36 cellular contexts compared by ENCODE assay signal in genomic region chr22:34035209-34035608, GRCh38.
DNase-seq lines count a peak whose midpoint lies in the region; ATAC-seq, FAIRE-seq and TF ChIP-seq lines count a peak whose summit lies in the region.
"Had no signal": no experiment of that assay in that cellular context is flagged by ENCODE, and none has a peak within 500 bp of the region (broad histone marks: within the 10 kb centered on the region; RNA-seq: fewer than 3 reads in every experiment).

No MANE protein-coding gene starts in this region.

- POLR2A ChIA-PET in HepG2 (lab: Yijun Ruan, JAX), result no interaction called here

- TF ChIP-seq EP300 in HepG2 (IDR thresholded peaks at IDR 0.05; ENCODE audit: low read depth in 2 of 2, low read length in 2 of 2), result no peak
- no peak for TF ChIP-seq EP300 in HepG2 (CRISPR knock-in tag; IDR thresholded peaks at IDR 0.05; ENCODE audit: borderline replicate concordance)

- H3K4me3 ChIP-seq in HepG2 (replicated peaks in 1 of 3; ENCODE audit: insufficient read depth in 1 of 3, low read depth in 2 of 3, low read length in 3 of 3), result no peak overlapping the region
- no peak overlapping the region for H3K4me3 ChIP-seq in liver (ENCODE audit: low read depth in 1 of 3, low read length in 3 of 3)
- no peak overlapping the region for H3K4me3 ChIP-seq in right lobe of liver
- H3K4me3 ChIP-seq: A549; BLaER1; BLaER1 treated with 17β-estradiol and CSF1 and Interleukin-3, amounts not matched to agents 10 nM and 100 nM had no signal

- H3K36me3 Mint-ChIP-seq in Calu3 (ENCODE audit: insufficient read depth, unreplicated experiment), result no peaks in the 10 kb centered on the region
- H3K36me3 Mint-ChIP-seq: CD14-positive monocyte; CD4-positive, alpha-beta memory T cell; CD4-positive, CD25-positive, alpha-beta regulatory T cell; CD8-positive, alpha-beta memory T cell; CD8-positive, alpha-beta T cell had no signal

- ATAC-seq in left lobe of liver (peak; percentile 75), HepG2 (peak; percentile 48; the same call in 1 of the 3 replicates), right lobe of liver (peak; percentile 78 to 84 (median 79)), GM18502 (IDR thresholded peaks at IDR 0.05; ENCODE audit: poor library complexity, unreplicated experiment) (no peak)
- ATAC-seq: A549; CD8-positive, alpha-beta T cell had no signal

- no peak overlapping the region for H3K9ac ChIP-seq in HepG2 (ENCODE audit: insufficient read depth, low read depth, low read length)
- no peak overlapping the region for H3K9ac ChIP-seq in liver (ENCODE audit: low read depth in 1 of 2, low read length in 2 of 2)
- H3K9ac ChIP-seq: BLaER1; BLaER1 treated with 17β-estradiol and CSF1 and Interleukin-3, amounts not matched to agents 10 nM and 100 nM had no signal

- no peaks in the 10 kb centered on the region for H3K4me1 ChIP-seq in HepG2 (ENCODE audit: insufficient read depth, low read length)
- peaks cover 0 to 7% (median 2%) of the 10 kb centered on the region in 4 donors for H3K4me1 ChIP-seq in liver (ENCODE audit: control insufficient read depth in 4 of 4, insufficient read depth in 4 of 4, low read length in 3 of 4)
- no peaks in the 10 kb centered on the region for H3K4me1 ChIP-seq in right lobe of liver
- H3K4me1 ChIP-seq: A549; BE2C; BLaER1; BLaER1 treated with 17β-estradiol and CSF1 and Interleukin-3, amounts not matched to agents 10 nM and 100 nM; Caco-2 had no signal

- no peak overlapping the region for H3K27ac Mint-ChIP-seq in Calu3 (ENCODE audit: unreplicated experiment)
- H3K27ac Mint-ChIP-seq: B cell; CD14-positive monocyte; CD4-positive, alpha-beta memory T cell; CD4-positive, alpha-beta T cell; CD4-positive, CD25-positive, alpha-beta regulatory T cell; CD8-positive, alpha-beta memory T cell; CD8-positive, alpha-beta T cell had no signal

- no peak for TF ChIP-seq RAD21 in HepG2 (CRISPR knock-in tag; IDR thresholded peaks at IDR 0.05)
- TF ChIP-seq RAD21 in liver (IDR thresholded peaks at IDR 0.05), result peak; percentile 10 to 15

- H3K79me2 ChIP-seq in HepG2 (ENCODE audit: insufficient read depth, low read length), result no peaks in the 10 kb centered on the region

- H3K27me3 ChIP-seq in HepG2 (ENCODE audit: control insufficient read depth in 1 of 2, insufficient read depth in 2 of 2, low read length in 2 of 2), result no peaks in the 10 kb centered on the region
- no peaks in the 10 kb centered on the region for H3K27me3 ChIP-seq in liver (ENCODE audit: control insufficient read depth in 4 of 4, insufficient read depth in 4 of 4, low read length in 3 of 4)
- H3K27me3 ChIP-seq in right lobe of liver, result no peaks in the 10 kb centered on the region
- H3K27me3 ChIP-seq: BE2C; BLaER1; BLaER1 treated with 17β-estradiol and CSF1 and Interleukin-3, amounts not matched to agents 10 nM and 100 nM had no signal

- in situ Hi-C loops in HepG2 (cut with HindIII; ENCODE audit: extremely low pct_ligation_motif_present, low pct_unique_long_range_greater_than_20kb), result no loop called here

- DNase-seq in left lobe of liver (ENCODE audit: low spot score) (no peak), HepG2 (ENCODE audit: low spot score) (no peak), right lobe of liver (no peak), Calu3 (no peak), NCI-H510A (lab: John Stamatoyannopoulos, UW) (no peak), hypothalamus (lab: John Stamatoyannopoulos, UW) (no peak)
- DNase-seq: 8988T; ACHN; AML-193; BE2C; C1 segment of cervical spinal cord; Caco-2; CD4-positive, alpha-beta memory T cell; CD4-positive, alpha-beta T cell; CD4-positive, CD25-positive, alpha-beta regulatory T cell; CD8-positive, alpha-beta memory T cell; CD8-positive, alpha-beta T cell; COR-L47; DMS 273 treated with DMSO at 0.1 percent for 48 hours; DMS153; DMS53; DMS79; DMS79 treated with DMSO at 0.1 percent for 48 hours; DND-41; EL had no signal

- no peak for FAIRE-seq in HepG2 (lab: Jason Lieb, UNC)
- FAIRE-seq: A204.1, A549, D721Med had no signal

- H3K9me3 ChIP-seq in HepG2 (ENCODE audit: low read length), result no peaks in the 10 kb centered on the region
- H3K9me3 ChIP-seq in liver (ENCODE audit: control insufficient read depth in 4 of 4, low read length in 3 of 4), result no peaks in the 10 kb centered on the region
- H3K9me3 ChIP-seq in right lobe of liver, result no peaks in the 10 kb centered on the region
- H3K9me3 ChIP-seq: A549, BE2C, BLaER1, Caco-2 had no signal

- no TSS peak for BruUV-seq in HepG2 (replicated peaks; lab: Mats Ljungman, UMichigan)
- BruUV-seq in Calu3 (replicated peaks; lab: Mats Ljungman, UMichigan), result no TSS peak

- H3K4me1 Mint-ChIP-seq in Calu3 (ENCODE audit: low read depth, unreplicated experiment), result no peaks in the 10 kb centered on the region
- H3K4me1 Mint-ChIP-seq: B cell; CD14-positive monocyte; CD4-positive, alpha-beta memory T cell; CD4-positive, CD25-positive, alpha-beta regulatory T cell; CD8-positive, alpha-beta memory T cell had no signal

- 0% methylated on average over 1 of the region's 1 CpG for WGBS in HepG2 (ENCODE audit: low lambda C conversion rate)
- 27% methylated on average over 1 of the region's 1 CpG for WGBS in liver
- WGBS in right lobe of liver (ENCODE audit: insufficient coverage, low coverage, low lambda C conversion rate, missing lambda C conversion rate), result 27% methylated on average over 1 of the region's 1 CpG

- H4K20me1 ChIP-seq in HepG2 (ENCODE audit: insufficient read depth, low read length), result no peaks in the 10 kb centered on the region
- H4K20me1 ChIP-seq: BLaER1; BLaER1 treated with 17β-estradiol and CSF1 and Interleukin-3, amounts not matched to agents 10 nM and 100 nM had no signal

- H3K27ac ChIP-seq in HepG2 (ENCODE audit: extremely low read length, insufficient read depth, low read length) (no peak overlapping the region), liver (ENCODE audit: low read depth in 1 of 2, low read length in 2 of 2) (no peak overlapping the region), right lobe of liver (no peak overlapping the region)
- H3K27ac ChIP-seq: 22Rv1; A549; BLaER1; BLaER1 treated with 17β-estradiol and CSF1 and Interleukin-3, amounts not matched to agents 10 nM and 100 nM; C4-2B had no signal

- no peak for TF ChIP-seq POLR2A in HepG2 (IDR thresholded peaks at IDR 0.05; ENCODE audit: insufficient read depth in 1 of 2, low read depth in 2 of 2, low read length in 2 of 2)
- TF ChIP-seq POLR2A in right lobe of liver (IDR thresholded peaks at IDR 0.05), result no peak

- H3K4me3 Mint-ChIP-seq in Calu3 (ENCODE audit: low read depth, unreplicated experiment), result no peak overlapping the region
- H3K4me3 Mint-ChIP-seq: B cell; CD14-positive monocyte; CD4-positive, alpha-beta memory T cell; CD4-positive, alpha-beta T cell; CD4-positive, CD25-positive, alpha-beta regulatory T cell; CD8-positive, alpha-beta memory T cell; CD8-positive, alpha-beta T cell had no signal

- no peak for TF ChIP-seq CTCF in HepG2 (CRISPR knock-in tag; IDR thresholded peaks at IDR 0.05)
- TF ChIP-seq CTCF in liver (IDR thresholded peaks at IDR 0.05; ENCODE audit: low read depth, low read length, missing input control), result no peak
- no peak for TF ChIP-seq CTCF in right lobe of liver (IDR thresholded peaks at IDR 0.05)
- TF ChIP-seq CTCF in Calu3 (IDR thresholded peaks at IDR 0.05; ENCODE audit: unreplicated experiment), result no peak

- CTCF ChIA-PET in HepG2 (lab: Yijun Ruan, JAX; ENCODE audit: low intra/inter-chr PET ratio, low total read pairs) (no interaction called here), Calu3 (lab: Charles Lee) (no interaction called here)

- no peak overlapping the region for H2AFZ ChIP-seq in HepG2 (ENCODE audit: low read length)

- no peaks in the 10 kb centered on the region for H3K36me3 ChIP-seq in HepG2 (replicated peaks in 1 of 2; ENCODE audit: control insufficient read depth in 1 of 2, insufficient read depth in 2 of 2, low read length in 2 of 2)
- no peaks in the 10 kb centered on the region for H3K36me3 ChIP-seq in liver (ENCODE audit: control insufficient read depth in 4 of 4, insufficient read depth in 3 of 4, low read depth in 1 of 4, low read length in 3 of 4)
- H3K36me3 ChIP-seq in right lobe of liver, result no peaks in the 10 kb centered on the region
- H3K36me3 ChIP-seq: BE2C; BLaER1; BLaER1 treated with 17β-estradiol and CSF1 and Interleukin-3, amounts not matched to agents 10 nM and 100 nM had no signal

- H3K4me2 ChIP-seq in HepG2 (ENCODE audit: low read depth, low read length), result no peak overlapping the region
- H3K4me2 ChIP-seq: A549; BLaER1; BLaER1 treated with 17β-estradiol and CSF1 and Interleukin-3, amounts not matched to agents 10 nM and 100 nM had no signal

- H3K27me3 Mint-ChIP-seq in Calu3 (ENCODE audit: unreplicated experiment), result no peaks in the 10 kb centered on the region
- H3K27me3 Mint-ChIP-seq: CD4-positive, alpha-beta T cell; CD4-positive, CD25-positive, alpha-beta regulatory T cell; CD8-positive, alpha-beta memory T cell had no signal

- intact Hi-C loops in HepG2 (cut with micrococcal nuclease; ENCODE audit: unreplicated experiment), result no loop called here
- intact Hi-C loops in right lobe of liver (cut with DNase I), result no loop called here
- intact Hi-C loops in Calu3 (cut with micrococcal nuclease; ENCODE audit: unreplicated experiment), result loop anchor here (1.0 kb wide), 1 partner anchor 47 kb away; no protein-coding TSS in a partner anchor

- H3K9me3 Mint-ChIP-seq in Calu3 (ENCODE audit: low read depth, unreplicated experiment), result peaks cover 21% of the 10 kb centered on the region

TF ChIP-seq in HepG2, 621 proteins besides CTCF, POLR2A, EP300 and RAD21 (continues in another document):
- 0 out of 2 replicates have a peak, but pooled peaks have one; percentile 5 for TF ChIP-seq HNF4A (CRISPR knock-in tag; IDR thresholded peaks at IDR 0.05)
